In the genomic region with DNA sequence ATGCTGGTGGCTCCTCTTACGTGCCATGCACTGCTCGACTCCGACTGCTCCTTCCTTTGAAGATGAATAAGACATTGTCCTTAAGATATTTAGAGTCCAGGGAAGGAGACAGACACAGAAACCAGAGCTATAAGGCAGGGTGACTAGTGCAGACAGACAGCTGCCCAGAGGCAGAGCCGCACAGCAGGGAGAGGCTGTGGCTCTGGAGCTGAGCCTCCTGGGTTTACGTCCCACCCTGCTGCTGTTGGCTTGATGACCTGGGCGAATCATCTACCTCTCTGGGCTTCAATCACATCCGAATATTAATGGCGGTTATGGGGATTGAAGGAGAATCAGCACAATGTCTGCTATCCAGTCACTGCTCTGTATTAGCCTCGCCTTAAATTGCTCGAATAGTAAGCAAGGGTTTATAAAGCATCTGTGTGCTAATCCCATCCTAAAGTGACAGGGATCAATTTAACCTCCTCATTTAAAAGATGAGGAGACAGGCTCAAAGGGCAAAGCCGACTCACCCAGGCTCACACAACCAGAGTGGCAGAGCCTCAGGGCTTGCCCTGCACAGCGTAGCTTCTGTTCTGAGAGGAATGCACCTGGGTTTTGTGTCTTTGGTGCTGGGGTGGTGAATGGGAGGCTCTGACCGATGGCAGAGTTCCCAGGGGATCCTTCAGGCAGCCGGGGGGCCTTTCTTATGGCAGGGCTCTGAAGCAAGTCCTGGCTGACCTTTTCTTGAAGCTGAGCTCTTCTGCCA, we compare ENCODE assay signal across 18 cellular contexts.
"Had no signal": no experiment of that assay in that cellular context is flagged by ENCODE, and none has a peak within 500 bp of the region (broad histone marks: within the 10 kb centered on the region; RNA-seq: fewer than 3 reads in every experiment).

No MANE protein-coding gene starts in this region.

- H3K9me3 Mint-ChIP-seq: T-helper 1 cell treated with Interleukin-12 subunit alpha and Interleukin-12 subunit beta and Interleukin-4 antibody, amounts not matched to agents 30 μg/mL and 1 μg/mL, for 36 hours had no signal

- H3K4me1 Mint-ChIP-seq: naive thymus-derived CD4-positive, alpha-beta T cell had no signal

- H3K36me3 ChIP-seq: cardiac muscle cell, left lung, stomach had no signal

- H3K4me3 ChIP-seq: cardiac muscle cell, left lung, mucosa of descending colon, skin epidermis, stomach had no signal

- H3K27me3 ChIP-seq: cardiac muscle cell, left lung had no signal

- DNase-seq: activated CD4-positive, alpha-beta T cell treated with anti-CD3 and anti-CD28 coated beads, Interleukin-2, amount 50 U/mL, for 4 hours; activated gamma-delta T cell; effector memory CD8-positive, alpha-beta T cell; foreskin fibroblast; hippocampal formation; kidney; left lung; mammary epithelial cell; mucosa of descending colon; naive thymus-derived CD4-positive, alpha-beta T cell; right cardiac atrium; stimulated activated CD4-positive, alpha-beta T cell treated with anti-CD3 and anti-CD28 coated beads, Interleukin-2, amount 100 ng/mL, for 48 hours; stomach; trophoblast cell had no signal

- H3K9me3 ChIP-seq: left lung, mucosa of descending colon, stomach had no signal

- H3K27me3 Mint-ChIP-seq: effector memory CD8-positive, alpha-beta T cell had no signal

- H3K27ac Mint-ChIP-seq: activated naive CD8-positive, alpha-beta T cell; effector memory CD8-positive, alpha-beta T cell; naive thymus-derived CD4-positive, alpha-beta T cell; T-helper 1 cell treated with Interleukin-12 subunit alpha and Interleukin-12 subunit beta and Interleukin-4 antibody, amounts not matched to agents 30 μg/mL and 1 μg/mL, for 36 hours had no signal

- H3K36me3 Mint-ChIP-seq: activated naive CD8-positive, alpha-beta T cell; naive thymus-derived CD4-positive, alpha-beta T cell had no signal

- H3K4me3 Mint-ChIP-seq: activated naive CD8-positive, alpha-beta T cell; effector memory CD8-positive, alpha-beta T cell; naive thymus-derived CD4-positive, alpha-beta T cell; T-helper 1 cell treated with Interleukin-12 subunit alpha and Interleukin-12 subunit beta and Interleukin-4 antibody, amounts not matched to agents 30 μg/mL and 1 μg/mL, for 36 hours had no signal

- H3K4me1 ChIP-seq: left lung had no signal

- ATAC-seq: effector memory CD8-positive, alpha-beta T cell; left lung; mucosa of descending colon; naive thymus-derived CD4-positive, alpha-beta T cell; right cardiac atrium had no signal
